Comparison of ENCODE assay signal across 8 cellular contexts in genomic region chr5:55308254-55308836, GRCh38. TPM values are rescaled to one million over a fixed set of nuclear protein-coding genes. Genes with fewer than 3 reads are reported as not detected.
DNase-seq lines count a peak whose midpoint lies in the region; ATAC-seq and TF ChIP-seq lines count a peak whose summit lies in the region.

No MANE protein-coding gene starts in this region.

- no peak overlapping the region for H3K4me3 Mint-ChIP-seq in natural killer cell
- no peak overlapping the region for H3K4me3 Mint-ChIP-seq in natural killer cell treated with Interleukin-12 subunit alpha and Interleukin-12 subunit beta and Interleukin-15 and Interleukin-18, amount 100 ng/mL, for 72 hours
- H3K4me3 Mint-ChIP-seq in T-helper 17 cell = no peak overlapping the region

- H3K9ac ChIP-seq in fibroblast of lung (ENCODE audit: insufficient read depth, low read length) = peak overlapping the region; percentile 92
- peak overlapping the region; percentile 58 for H3K9ac ChIP-seq in rectal smooth muscle tissue (ENCODE audit: low read length)

- H3K4me2 ChIP-seq in fibroblast of lung (ENCODE audit: extremely low read depth, insufficient read depth, low read length) = peak overlapping the region; percentile 87

- H3K4me1 Mint-ChIP-seq in natural killer cell (peaks cover 16 to 19% of the 10 kb centered on the region in 2 donors), T-helper 17 cell (peaks cover 17% of the 10 kb centered on the region)
- peaks cover 11 to 17% of the 10 kb centered on the region in 2 donors for H3K4me1 Mint-ChIP-seq in natural killer cell treated with Interleukin-12 subunit alpha and Interleukin-12 subunit beta and Interleukin-15 and Interleukin-18, amount 100 ng/mL, for 72 hours (ENCODE audit: low read depth in 2 of 2)

- intact Hi-C loops in natural killer cell (cut with micrococcal nuclease) = loop anchor here (2.0 to 5.0 kb wide), 3 partner anchors 136 to 998 kb away; partner anchors contain the start of genes ARL15, CDC20B and SNX18

- peak overlapping the region; percentile 84 to 95 (median 93) for H3K4me3 ChIP-seq in fibroblast of lung (replicated peaks in 1 of 4; ENCODE audit: control extremely low read depth in 1 of 4, insufficient read depth in 1 of 4, low read depth in 3 of 4, low read length in 4 of 4)
- peak overlapping the region; percentile 77 for H3K4me3 ChIP-seq in rectal smooth muscle tissue (ENCODE audit: low read length)

- H3K9me3 Mint-ChIP-seq in natural killer cell = no peaks in the 10 kb centered on the region
- H3K9me3 Mint-ChIP-seq in natural killer cell treated with Interleukin-12 subunit alpha and Interleukin-12 subunit beta and Interleukin-15 and Interleukin-18, amount 100 ng/mL, for 72 hours = no peaks in the 10 kb centered on the region

- ATAC-seq in natural killer cell (peak in 2 of 3 donors; percentile 2 to 11), HG03342 (IDR thresholded peaks at IDR 0.05; ENCODE audit: unreplicated experiment) (peak; percentile 5), T-helper 17 cell (peak; percentile 17), HG03095 (IDR thresholded peaks at IDR 0.05; ENCODE audit: unreplicated experiment) (no peak)
- no peak for ATAC-seq in natural killer cell treated with Interleukin-12 subunit alpha and Interleukin-12 subunit beta and Interleukin-15 and Interleukin-18, amount 100 ng/mL, for 72 hours

- no peaks in the 10 kb centered on the region for H3K36me3 ChIP-seq in fibroblast of lung (ENCODE audit: control insufficient read depth, insufficient read depth, low read length)
- no peaks in the 10 kb centered on the region for H3K36me3 ChIP-seq in rectal smooth muscle tissue (ENCODE audit: control insufficient read depth, insufficient read depth, low read length)

- H3K4me1 ChIP-seq in fibroblast of lung (ENCODE audit: control insufficient read depth, extremely low read depth, insufficient read depth, low read length) = peaks cover 3% of the 10 kb centered on the region
- peaks cover 22% of the 10 kb centered on the region for H3K4me1 ChIP-seq in rectal smooth muscle tissue (ENCODE audit: control insufficient read depth, insufficient read depth, low read length)

- H4K20me1 ChIP-seq in fibroblast of lung (ENCODE audit: control insufficient read depth, extremely low read depth, insufficient read depth, low read length) = no peaks in the 10 kb centered on the region

- TF ChIP-seq CTCF in natural killer cell (IDR thresholded peaks at IDR 0.05) (no peak), fibroblast of lung (conservative IDR thresholded peaks at IDR 0.05 in 1 of 2, IDR thresholded peaks at IDR 0.05 in 1 of 2; ENCODE audit: low read depth in 1 of 2, low read length in 2 of 2) (peak in 1 of 2 donors; percentile 16)

- H3K27me3 Mint-ChIP-seq in natural killer cell (ENCODE audit: low read depth in 2 of 2) = no peaks in the 10 kb centered on the region
- H3K27me3 Mint-ChIP-seq in natural killer cell treated with Interleukin-12 subunit alpha and Interleukin-12 subunit beta and Interleukin-15 and Interleukin-18, amount 100 ng/mL, for 72 hours = no peaks in the 10 kb centered on the region
- H3K27me3 Mint-ChIP-seq in T-helper 17 cell = no peaks in the 10 kb centered on the region

- no peak overlapping the region for H3K27ac Mint-ChIP-seq in natural killer cell
- no peak overlapping the region for H3K27ac Mint-ChIP-seq in natural killer cell treated with Interleukin-12 subunit alpha and Interleukin-12 subunit beta and Interleukin-15 and Interleukin-18, amount 100 ng/mL, for 72 hours
- H3K27ac Mint-ChIP-seq in T-helper 17 cell = no peak overlapping the region

- H3K27ac ChIP-seq in fibroblast of lung (ENCODE audit: insufficient read depth, low read length) = peak overlapping the region; percentile 89
- peak overlapping the region; percentile 90 for H3K27ac ChIP-seq in rectal smooth muscle tissue (ENCODE audit: low read depth, low read length)

- H3K27me3 ChIP-seq in fibroblast of lung (ENCODE audit: control insufficient read depth, insufficient read depth, low read length) = no peaks in the 10 kb centered on the region
- H3K27me3 ChIP-seq in rectal smooth muscle tissue (ENCODE audit: control insufficient read depth, insufficient read depth, low read length) = no peaks in the 10 kb centered on the region

- no peaks in the 10 kb centered on the region for H3K36me3 Mint-ChIP-seq in natural killer cell
- peaks cover 6% of the 10 kb centered on the region for H3K36me3 Mint-ChIP-seq in natural killer cell treated with Interleukin-12 subunit alpha and Interleukin-12 subunit beta and Interleukin-15 and Interleukin-18, amount 100 ng/mL, for 72 hours
- H3K36me3 Mint-ChIP-seq in T-helper 17 cell (ENCODE audit: low read depth) = peaks cover 2% of the 10 kb centered on the region

- H2AFZ ChIP-seq in fibroblast of lung (ENCODE audit: low read length) = peak overlapping the region; percentile 86

- DNase-seq in natural killer cell (no peak), T-helper 17 cell (no peak), fibroblast of lung (ENCODE audit: low read depth in 2 of 2) (peak; percentile 26 to 49), HuH-7 (ENCODE audit: low spot score) (no peak)
- no peak for DNase-seq in natural killer cell treated with Interleukin-12 subunit alpha and Interleukin-12 subunit beta and Interleukin-15 and Interleukin-18, amount 100 ng/mL, for 72 hours (ENCODE audit: low spot score)

- H3K79me2 ChIP-seq in fibroblast of lung (ENCODE audit: control insufficient read depth, insufficient read depth, low read length) = peaks cover 88% of the 10 kb centered on the region

- H3K9me3 ChIP-seq in T-helper 17 cell (ENCODE audit: control insufficient read depth, low read length, poor library complexity, severe bottlenecking) = no peaks in the 10 kb centered on the region
- no peaks in the 10 kb centered on the region for H3K9me3 ChIP-seq in fibroblast of lung (ENCODE audit: control insufficient read depth, insufficient read depth, low read depth, low read length)

RNA-seq across cellular contexts. Expression of gene MTREX, which starts 0.6 kb away (rescaled TPM):
- 10 to 100 TPM; 64.5 to 82.2 (median 77.6) TPM for total RNA-seq in natural killer cell
- total RNA-seq in natural killer cell treated with Interleukin-12 subunit alpha and Interleukin-12 subunit beta and Interleukin-15 and Interleukin-18, amount 100 ng/mL, for 72 hours = 10 to 100 TPM; 72.9 to 95.9 TPM
- 10 to 100 TPM; 61.0 to 73.7 TPM for total RNA-seq in T-helper 17 cell
- 85.7 and 107 TPM in 2 replicates for total RNA-seq in fibroblast of lung
- polyA plus RNA-seq in fibroblast of lung = 54.1 and 60.5 TPM in 2 replicates
- polyA plus RNA-seq in fibroblast of lung (2012) = 45.0 and 48.4 TPM in 2 replicates
- 3.9 and 11.4 TPM in 2 replicates for polyA minus RNA-seq in fibroblast of lung (ENCODE audit: low replicate concordance)

RNA-seq across cellular contexts. Expression of gene DHX29, which starts 0.9 kb away (rescaled TPM):
- total RNA-seq in natural killer cell (10 to 100 TPM; 16.7 to 22.0 (median 19.3) TPM), T-helper 17 cell (10 to 100 TPM; 12.7 to 19.0 TPM), fibroblast of lung (36.0 and 38.5 TPM in 2 replicates)
- 10 to 100 TPM; 19.2 to 22.1 TPM for total RNA-seq in natural killer cell treated with Interleukin-12 subunit alpha and Interleukin-12 subunit beta and Interleukin-15 and Interleukin-18, amount 100 ng/mL, for 72 hours
- 8.1 and 10.8 TPM in 2 replicates for polyA plus RNA-seq in fibroblast of lung
- 23.9 and 30.1 TPM in 2 replicates for polyA plus RNA-seq in fibroblast of lung (2012)
- polyA minus RNA-seq in fibroblast of lung (ENCODE audit: low replicate concordance) = 2.4 and 3.4 TPM in 2 replicates

Comparison
In these comparisons a context has a peak if more than half of its experiments do, and no peak if none do; other contexts are left out.
1. ATAC-seq: peak in natural killer cell (2 of 3), HG03342 (single experiment) and T-helper 17 cell (single experiment); none in natural killer cell treated with Interleukin-12 subunit alpha and Interleukin-12 subunit beta and Interleukin-15 and Interleukin-18, amount 100 ng/mL, for 72 hours (0 of 2) and HG03095 (single experiment).
2. DNase-seq: peak in fibroblast of lung (2 of 2); none in natural killer cell (single experiment), natural killer cell treated with Interleukin-12 subunit alpha and Interleukin-12 subunit beta and Interleukin-15 and Interleukin-18, amount 100 ng/mL, for 72 hours (single experiment), T-helper 17 cell (0 of 3) and HuH-7 (single experiment).